8 cellular contexts compared by ENCODE assay signal in genomic region chr1:172089768-172090510, GRCh38.
DNase-seq lines count a peak whose midpoint lies in the region; ATAC-seq and TF ChIP-seq lines count a peak whose summit lies in the region.

No MANE protein-coding gene starts in this region.

- DNase-seq in SHP77 treated with DMSO at 0.1 percent for 48 hours (lab: John Stamatoyannopoulos, UW) (peak; percentile 2), SHP77 (lab: John Stamatoyannopoulos, UW) (no peak), NCI-H460 (ENCODE audit: extremely low read depth, low read depth) (peak; percentile 77), fibroblast of pulmonary artery (ENCODE audit: low read depth) (peak; percentile 73), pulmonary artery endothelial cell (ENCODE audit: low read depth, low spot score) (peak; percentile 27), NCI-H510A (lab: John Stamatoyannopoulos, UW) (no peak)
- DNase-seq in activated T-cell treated with anti-CD3 and anti-CD28 coated beads, Interleukin-2, amount 50 U/mL, for 24 hours, result peak; percentile 63

- peak; percentile 79 for TF ChIP-seq CTCF in fibroblast of pulmonary artery (IDR thresholded peaks at IDR 0.05; ENCODE audit: low read length, missing control alignments)

- H3K4me1 Mint-ChIP-seq in activated T-cell treated with anti-CD3 and anti-CD28 coated beads, Interleukin-2, amount 50 U/mL, for 24 hours (ENCODE audit: low read depth), result peaks cover 3% of the 10 kb centered on the region

- ATAC-seq in GM19351 (IDR thresholded peaks at IDR 0.05; ENCODE audit: unreplicated experiment), result no peak

- no peak overlapping the region for H3K4me3 Mint-ChIP-seq in activated T-cell treated with anti-CD3 and anti-CD28 coated beads, Interleukin-2, amount 50 U/mL, for 24 hours

- H3K4me3 ChIP-seq in fibroblast of pulmonary artery (replicated peaks; ENCODE audit: low read depth, low read length), result no peak overlapping the region

- H3K27me3 Mint-ChIP-seq in activated T-cell treated with anti-CD3 and anti-CD28 coated beads, Interleukin-2, amount 50 U/mL, for 24 hours, result no peaks in the 10 kb centered on the region

- no peak overlapping the region for H3K27ac Mint-ChIP-seq in activated T-cell treated with anti-CD3 and anti-CD28 coated beads, Interleukin-2, amount 50 U/mL, for 24 hours

- no peaks in the 10 kb centered on the region for H3K9me3 Mint-ChIP-seq in activated T-cell treated with anti-CD3 and anti-CD28 coated beads, Interleukin-2, amount 50 U/mL, for 24 hours

- H3K36me3 Mint-ChIP-seq in activated T-cell treated with anti-CD3 and anti-CD28 coated beads, Interleukin-2, amount 50 U/mL, for 24 hours (ENCODE audit: low read depth), result no peaks in the 10 kb centered on the region

Comparison
In these comparisons a context has a peak if more than half of its experiments do, and no peak if none do; other contexts are left out.
1. DNase-seq: peak in SHP77 treated with DMSO at 0.1 percent for 48 hours (single experiment), NCI-H460 (single experiment), activated T-cell treated with anti-CD3 and anti-CD28 coated beads, Interleukin-2, amount 50 U/mL, for 24 hours (single experiment), fibroblast of pulmonary artery (single experiment) and pulmonary artery endothelial cell (single experiment); none in SHP77 (0 of 2) and NCI-H510A (single experiment).